1 cellular context compared by ENCODE assay signal in the genomic region with DNA sequence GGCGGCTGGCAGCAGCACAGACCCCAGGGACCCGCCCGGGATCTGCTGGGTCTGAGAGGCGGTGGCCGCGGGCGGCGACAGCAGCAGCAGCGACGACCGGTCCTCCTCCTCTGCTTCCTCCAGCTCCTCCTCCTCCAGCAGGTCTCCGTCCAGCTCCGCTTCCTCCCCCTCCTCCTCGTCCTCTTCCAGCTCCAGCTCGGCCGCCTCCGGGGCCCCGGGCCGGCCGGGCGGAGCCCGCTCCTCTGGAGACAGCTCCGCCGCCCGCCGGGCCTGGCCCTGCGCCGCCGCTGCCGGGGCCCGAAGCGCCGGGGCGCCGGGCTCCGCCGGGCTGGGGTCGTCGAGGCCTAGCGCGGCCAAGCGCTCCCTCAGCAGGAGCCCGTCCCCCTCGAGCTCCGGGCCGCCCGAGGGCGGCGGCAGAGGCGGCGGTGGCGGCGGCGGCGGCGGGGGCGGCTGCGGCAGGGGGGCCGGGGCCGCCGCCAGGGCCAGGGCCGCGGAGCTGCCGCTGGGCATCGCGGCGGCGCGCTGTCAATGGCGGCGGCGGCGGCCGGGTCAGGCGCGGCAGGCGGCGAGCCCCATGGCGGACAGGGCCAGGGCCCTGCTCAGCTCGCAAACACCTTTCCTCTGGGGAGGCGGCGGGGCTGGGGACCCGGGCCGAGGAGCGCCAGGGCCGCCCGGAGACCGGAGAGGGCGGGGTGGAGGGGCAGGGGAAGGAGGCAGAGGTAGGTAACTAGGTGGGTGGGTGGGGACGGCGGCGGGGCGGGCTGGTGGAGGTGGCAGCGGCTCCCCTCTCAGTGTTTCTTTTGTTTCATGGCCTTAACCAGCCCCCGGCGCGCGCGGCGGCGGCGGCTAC.
TF ChIP-seq lines count a peak whose summit lies in the region.

No MANE protein-coding gene starts in this region.

TF ChIP-seq in H1, 55 proteins besides CTCF, POLR2A, EP300 and RAD21 (continued from another document):
- TF ChIP-seq PHF8 (conservative IDR thresholded peaks at IDR 0.05; ENCODE audit: low read depth, low read length) (peak; percentile 32), YY1 (IDR thresholded peaks at IDR 0.05; ENCODE audit: low read depth, low read length) (peak; percentile 68; the same call in 1 of the 2 replicates), KDM1A (IDR thresholded peaks at IDR 0.05; ENCODE audit: borderline replicate concordance, low read length) (no peak), EGR1 (IDR thresholded peaks at IDR 0.05; ENCODE audit: borderline replicate concordance, low read depth, low read length) (no peak), RBBP5 (IDR thresholded peaks at IDR 0.05; ENCODE audit: borderline replicate concordance, low read depth, low read length) (peak; percentile 51; the same call in 1 of the 2 replicates)
